10 cellular contexts compared by ENCODE assay signal in genomic region chr6:143098054-143098673, GRCh38. TPM values are rescaled to one million over a fixed set of nuclear protein-coding genes. Genes with fewer than 3 reads are reported as not detected.
A peak's percentile ranks its signal among the peaks of the same experiment; 100 is the strongest.
DNase-seq lines count a peak whose midpoint lies in the region; ATAC-seq and TF ChIP-seq lines count a peak whose summit lies in the region.
"Had no signal": no experiment of that assay in that cellular context is flagged by ENCODE, and none has a peak within 500 bp of the region (broad histone marks: within the 10 kb centered on the region; RNA-seq: fewer than 3 reads in every experiment).

No MANE protein-coding gene starts in this region.

- DNase-seq in natural killer cell, result no peak
- DNase-seq in natural killer cell treated with Interleukin-12 subunit alpha and Interleukin-12 subunit beta and Interleukin-15 and Interleukin-18, amount 100 ng/mL, for 72 hours (ENCODE audit: low spot score), result no peak
- peak; percentile 49 for DNase-seq in RPMI8226
- no peak for DNase-seq in DMS153 treated with DMSO at 0.1 percent for 48 hours (lab: John Stamatoyannopoulos, UW; ENCODE audit: unreplicated experiment)
- no peak for DNase-seq in T-helper 1 cell
- DNase-seq in HUDEP-2 (lab: John Stamatoyannopoulos, UW; ENCODE audit: unreplicated experiment in 76 of 76), result no peak
- DNase-seq in anterior cingulate cortex (lab: John Stamatoyannopoulos, UW), result no peak

- H3K9me3 Mint-ChIP-seq in natural killer cell, result no peaks in the 10 kb centered on the region
- H3K9me3 Mint-ChIP-seq in natural killer cell treated with Interleukin-12 subunit alpha and Interleukin-12 subunit beta and Interleukin-15 and Interleukin-18, amount 100 ng/mL, for 72 hours, result no peaks in the 10 kb centered on the region
- H3K9me3 Mint-ChIP-seq: activated T-helper 2 cell treated with anti-CD3 and anti-CD28 coated beads, Interferon-gamma antibody, Interleukin-2, Interleukin-4, amounts not matched to agents 10 μg/mL and 5 μg/mL and 100 μg/mL, durations not matched to agents 14 hours and 24 hours and 36 hours; stimulated activated effector memory CD8-positive, alpha-beta T cell treated with anti-CD3 and anti-CD28 coated beads, Interleukin-12 subunit alpha, Interleukin-12 subunit beta, amount 100 ng/mL, for 72 hours had no signal

- H3K27ac Mint-ChIP-seq in natural killer cell, result no peak overlapping the region
- H3K27ac Mint-ChIP-seq in natural killer cell treated with Interleukin-12 subunit alpha and Interleukin-12 subunit beta and Interleukin-15 and Interleukin-18, amount 100 ng/mL, for 72 hours, result no peak overlapping the region
- H3K27ac Mint-ChIP-seq: activated T-helper 2 cell treated with anti-CD3 and anti-CD28 coated beads, Interferon-gamma antibody, Interleukin-2, Interleukin-4, amounts not matched to agents 10 μg/mL and 5 μg/mL and 100 μg/mL, durations not matched to agents 14 hours and 24 hours and 36 hours; stimulated activated effector memory CD8-positive, alpha-beta T cell treated with anti-CD3 and anti-CD28 coated beads, Interleukin-12 subunit alpha, Interleukin-12 subunit beta, amount 100 ng/mL, for 72 hours had no signal

- no peak for TF ChIP-seq CTCF in natural killer cell (IDR thresholded peaks at IDR 0.05)

- no peaks in the 10 kb centered on the region for H3K4me1 Mint-ChIP-seq in natural killer cell
- H3K4me1 Mint-ChIP-seq in natural killer cell treated with Interleukin-12 subunit alpha and Interleukin-12 subunit beta and Interleukin-15 and Interleukin-18, amount 100 ng/mL, for 72 hours (ENCODE audit: low read depth in 2 of 2), result no peaks in the 10 kb centered on the region
- H3K4me1 Mint-ChIP-seq: stimulated activated effector memory CD8-positive, alpha-beta T cell treated with anti-CD3 and anti-CD28 coated beads, Interleukin-12 subunit alpha, Interleukin-12 subunit beta, amount 100 ng/mL, for 72 hours had no signal

- H3K27me3 Mint-ChIP-seq in natural killer cell (ENCODE audit: low read depth in 2 of 2), result no peaks in the 10 kb centered on the region
- H3K27me3 Mint-ChIP-seq in natural killer cell treated with Interleukin-12 subunit alpha and Interleukin-12 subunit beta and Interleukin-15 and Interleukin-18, amount 100 ng/mL, for 72 hours, result no peaks in the 10 kb centered on the region

- H3K4me3 Mint-ChIP-seq in natural killer cell, result no peak overlapping the region
- no peak overlapping the region for H3K4me3 Mint-ChIP-seq in natural killer cell treated with Interleukin-12 subunit alpha and Interleukin-12 subunit beta and Interleukin-15 and Interleukin-18, amount 100 ng/mL, for 72 hours
- H3K4me3 Mint-ChIP-seq: stimulated activated effector memory CD8-positive, alpha-beta T cell treated with anti-CD3 and anti-CD28 coated beads, Interleukin-12 subunit alpha, Interleukin-12 subunit beta, amount 100 ng/mL, for 72 hours had no signal

- intact Hi-C loops in natural killer cell (cut with micrococcal nuclease), result no loop called here

- ATAC-seq in natural killer cell (peak in 2 of 3 donors; percentile 57 to 58), HG02981 (IDR thresholded peaks at IDR 0.05; ENCODE audit: unreplicated experiment) (peak; percentile 79)
- no peak for ATAC-seq in natural killer cell treated with Interleukin-12 subunit alpha and Interleukin-12 subunit beta and Interleukin-15 and Interleukin-18, amount 100 ng/mL, for 72 hours

- H3K36me3 Mint-ChIP-seq in natural killer cell, result no peaks in the 10 kb centered on the region
- H3K36me3 Mint-ChIP-seq in natural killer cell treated with Interleukin-12 subunit alpha and Interleukin-12 subunit beta and Interleukin-15 and Interleukin-18, amount 100 ng/mL, for 72 hours, result no peaks in the 10 kb centered on the region
- H3K36me3 Mint-ChIP-seq: stimulated activated effector memory CD8-positive, alpha-beta T cell treated with anti-CD3 and anti-CD28 coated beads, Interleukin-12 subunit alpha, Interleukin-12 subunit beta, amount 100 ng/mL, for 72 hours had no signal

RNA-seq across cellular contexts. Expression of gene AIG1, which starts 37.5 kb away (rescaled TPM):
- 1 to 10 TPM; 5.6 to 8.9 (median 6.2) TPM for total RNA-seq in natural killer cell
- 1 to 10 TPM; 5.7 to 7.4 TPM for total RNA-seq in natural killer cell treated with Interleukin-12 subunit alpha and Interleukin-12 subunit beta and Interleukin-15 and Interleukin-18, amount 100 ng/mL, for 72 hours

Comparison
In these comparisons a context has a peak if more than half of its experiments do, and no peak if none do; other contexts are left out.
1. ATAC-seq: peak in natural killer cell (2 of 3) and HG02981 (single experiment); none in natural killer cell treated with Interleukin-12 subunit alpha and Interleukin-12 subunit beta and Interleukin-15 and Interleukin-18, amount 100 ng/mL, for 72 hours (0 of 2).